Comparison of ENCODE assay signal across 15 cellular contexts in the genomic region with DNA sequence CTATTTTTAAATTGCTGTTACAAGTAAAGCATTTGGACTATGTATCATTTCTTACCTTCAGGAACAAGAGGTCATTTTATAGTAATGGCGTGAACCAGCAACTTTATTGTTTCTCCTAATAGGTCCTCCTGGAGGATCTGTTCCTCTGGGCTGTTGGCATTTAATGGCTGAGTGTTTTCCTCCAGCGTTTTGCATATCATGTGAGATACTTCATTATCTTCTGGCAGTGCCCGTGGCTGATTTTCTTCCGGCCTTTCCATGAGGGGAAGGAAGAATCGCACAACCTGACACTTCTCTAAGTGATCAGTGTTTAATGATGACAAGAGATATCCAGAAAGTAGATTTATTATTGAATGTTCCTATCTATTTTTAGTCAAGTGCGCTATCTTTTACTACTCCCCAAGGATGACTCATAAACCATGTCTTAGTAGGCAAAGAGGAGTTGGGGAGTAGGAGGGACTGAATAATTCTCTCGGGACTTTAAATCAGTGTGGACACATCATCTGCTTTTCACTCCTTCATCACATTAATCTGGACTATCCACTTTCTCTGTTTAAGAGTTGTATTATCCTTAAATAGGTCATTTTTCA.
DNase-seq lines count a peak whose midpoint lies in the region; ATAC-seq, FAIRE-seq and TF ChIP-seq lines count a peak whose summit lies in the region.
"Had no signal": no experiment of that assay in that cellular context is flagged by ENCODE, and none has a peak within 500 bp of the region (broad histone marks: within the 10 kb centered on the region; RNA-seq: fewer than 3 reads in every experiment).

No MANE protein-coding gene starts in this region.

- TF ChIP-seq CTCF in gastroesophageal sphincter (IDR thresholded peaks at IDR 0.05) = no peak

- no peak for TF ChIP-seq EP300 in gastroesophageal sphincter (IDR thresholded peaks at IDR 0.05)

- no peaks in the 10 kb centered on the region for H3K36me3 ChIP-seq in gastroesophageal sphincter

- peaks cover 0 to 38% (median 5%) of the 10 kb centered on the region in 3 donors for H3K4me1 ChIP-seq in gastroesophageal sphincter

- H3K9me3 ChIP-seq in gastroesophageal sphincter = no peaks in the 10 kb centered on the region

- H3K27ac ChIP-seq in gastroesophageal sphincter = peak overlapping the region; percentile 70 to 82 (median 70)

- DNase-seq in GM04503 (ENCODE audit: low read depth) = peak; percentile 39
- peak; percentile 40 for DNase-seq in RCC 7860 (ENCODE audit: low spot score)
- no peak for DNase-seq in sciatic nerve (ENCODE audit: low spot score)
- DNase-seq: activated CD8-positive, alpha-beta memory T cell treated with anti-CD3 and anti-CD28 coated beads for 24 hours; activated naive CD8-positive, alpha-beta T cell treated with anti-CD3 and anti-CD28 coated beads, Interleukin-2, amount 50 U/mL, for 24 hours; Calu3; natural killer cell; NCI-H1092; stimulated activated CD4-positive, alpha-beta T cell treated with anti-CD3 and anti-CD28 coated beads, Interleukin-12 subunit alpha, Interleukin-12 subunit beta, amount 100 ng/mL, for 4 hours had no signal

- peak; percentile 77 for FAIRE-seq in RCC 7860 (lab: Jason Lieb, UNC)
- FAIRE-seq: GM12891 had no signal

- no peaks in the 10 kb centered on the region for H3K27me3 ChIP-seq in gastroesophageal sphincter

- peak; percentile 65 for ATAC-seq in gastroesophageal sphincter
- ATAC-seq in sciatic nerve = peak; percentile 48
- no peak for ATAC-seq in HG02938 (IDR thresholded peaks at IDR 0.05; ENCODE audit: unreplicated experiment)
- no peak for ATAC-seq in GM18519 (IDR thresholded peaks at IDR 0.05; ENCODE audit: low FRiP score, unreplicated experiment)
- no peak for ATAC-seq in HG03571 (IDR thresholded peaks at IDR 0.05; ENCODE audit: unreplicated experiment)
- ATAC-seq in HG03095 (IDR thresholded peaks at IDR 0.05; ENCODE audit: unreplicated experiment) = no peak
- ATAC-seq: activated naive CD8-positive, alpha-beta T cell treated with anti-CD3 and anti-CD28 coated beads, Interleukin-2, amount 50 U/mL, for 24 hours; natural killer cell had no signal

- 27 to 50% methylated on average over 3 to 7 of the region's 7 CpGs for WGBS in gastroesophageal sphincter (ENCODE audit: low coverage in 1 of 2), 2 donors

- intact Hi-C loops in sciatic nerve (cut with DNase I) = no loop called here

- no peak overlapping the region for H3K4me3 ChIP-seq in gastroesophageal sphincter

- TF ChIP-seq POLR2A in gastroesophageal sphincter (IDR thresholded peaks at IDR 0.05) = no peak

Comparison
In these comparisons a context has a peak if more than half of its experiments do, and no peak if none do; other contexts are left out.
1. ATAC-seq: peak in gastroesophageal sphincter (single experiment) and sciatic nerve (single experiment); none in HG02938 (single experiment), GM18519 (single experiment), HG03571 (single experiment) and HG03095 (single experiment).